ENCODE assay signal across 10 cellular contexts in the genomic region with DNA sequence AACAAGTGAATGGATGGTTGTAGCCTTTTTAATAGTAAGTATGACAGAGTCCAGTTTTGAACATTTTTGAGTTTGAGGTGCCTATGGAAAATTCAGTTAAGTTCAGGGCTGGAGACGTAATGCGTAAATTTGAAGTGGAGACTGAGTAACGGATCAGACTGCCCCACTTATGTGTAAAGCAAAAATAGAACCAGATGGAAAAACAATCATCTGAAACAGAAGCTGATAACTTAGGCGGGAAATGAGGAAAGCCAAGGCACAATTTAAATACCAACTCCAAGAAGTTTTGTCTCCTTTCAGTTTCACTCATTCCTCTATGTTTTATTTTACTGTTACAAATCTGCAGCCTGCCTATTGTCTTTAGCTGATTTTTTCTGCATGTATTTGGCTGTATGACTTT. TPM values are rescaled to one million over a fixed set of nuclear protein-coding genes. Genes with fewer than 3 reads are reported as not detected.
DNase-seq lines count a peak whose midpoint lies in the region; ATAC-seq, FAIRE-seq and TF ChIP-seq lines count a peak whose summit lies in the region.
"Had no signal": no experiment of that assay in that cellular context is flagged by ENCODE, and none has a peak within 500 bp of the region (broad histone marks: within the 10 kb centered on the region; RNA-seq: fewer than 3 reads in every experiment).

No MANE protein-coding gene starts in this region.

- H3K27ac ChIP-seq in CD8-positive, alpha-beta T cell (ENCODE audit: low read depth, low read length): no peak overlapping the region
- H3K27ac ChIP-seq in Panc1 (ENCODE audit: low read length) (peak overlapping the region; percentile 77; the same call in 1 of the 2 replicates), esophagus squamous epithelium (no peak overlapping the region), osteoblast (ENCODE audit: low read depth, low read length) (no peak overlapping the region), small intestine (ENCODE audit: low read depth in 1 of 2, low read length in 1 of 2) (no peak overlapping the region)

- peaks cover 4% of the 10 kb centered on the region for H3K27me3 Mint-ChIP-seq in CD8-positive, alpha-beta T cell (ENCODE audit: low read depth)

- TF ChIP-seq CTCF in CD8-positive, alpha-beta T cell (IDR thresholded peaks at IDR 0.05): no peak
- TF ChIP-seq CTCF in Panc1 (IDR thresholded peaks at IDR 0.05) (no peak), esophagus squamous epithelium (IDR thresholded peaks at IDR 0.05) (no peak), osteoblast (IDR thresholded peaks at IDR 0.05; ENCODE audit: extremely low read depth, low read depth, low read length) (no peak)

- WGBS in esophagus squamous epithelium, 2 donors: 60 to 79% methylated on average over 4 of the region's 4 CpGs
- WGBS in small intestine, 3 donors: 33 to 52% (median 43%) methylated on average over 4 of the region's 4 CpGs

- intact Hi-C loops in CD8-positive, alpha-beta T cell (cut with DNase I, micrococcal nuclease): loop anchor here (5.0 kb wide), 4 partner anchors 195 to 1340 kb away; a partner anchor contains a TSS
- intact Hi-C loops in Panc1 (cut with micrococcal nuclease; ENCODE audit: unreplicated experiment): no loop called here
- intact Hi-C loops in esophagus squamous epithelium (cut with DNase I): no loop called here

- no peaks in the 10 kb centered on the region for H3K36me3 ChIP-seq in CD8-positive, alpha-beta T cell (ENCODE audit: insufficient read depth, low read length)
- H3K36me3 ChIP-seq in Panc1 (ENCODE audit: control insufficient read depth, insufficient read depth, low read length): no peaks in the 10 kb centered on the region
- peaks cover 0 to 5% (median 0%) of the 10 kb centered on the region in 3 donors for H3K36me3 ChIP-seq in esophagus squamous epithelium
- peaks cover 6% of the 10 kb centered on the region for H3K36me3 ChIP-seq in osteoblast (ENCODE audit: insufficient read depth, low read length)
- no peaks in the 10 kb centered on the region for H3K36me3 ChIP-seq in small intestine (ENCODE audit: control insufficient read depth in 2 of 2, insufficient read depth in 2 of 2, low read length in 2 of 2)

- peak overlapping the region; percentile 85 for H3K4me3 Mint-ChIP-seq in CD8-positive, alpha-beta T cell

- no peak for TF ChIP-seq POLR2A in esophagus squamous epithelium (IDR thresholded peaks at IDR 0.05)

- H3K4me1 Mint-ChIP-seq in CD8-positive, alpha-beta T cell (ENCODE audit: low read depth): peaks cover 26% of the 10 kb centered on the region

- no peak overlapping the region for H2AFZ ChIP-seq in osteoblast (ENCODE audit: low read length)

- TSS peak; percentile 71 for BruUV-seq in Panc1 (replicated peaks; lab: Mats Ljungman, UMichigan)

- no peak for FAIRE-seq in small intestine (lab: Jason Lieb, UNC)
- FAIRE-seq: bronchial epithelial cell had no signal

- POLR2A ChIA-PET in CD8-positive, alpha-beta T cell (lab: Charles Lee): no interaction called here
- POLR2A ChIA-PET in Panc1 (lab: Charles Lee): no interaction called here

- peaks cover 14% of the 10 kb centered on the region for H3K4me1 ChIP-seq in CD8-positive, alpha-beta T cell (ENCODE audit: insufficient read depth, low read length)
- H3K4me1 ChIP-seq in Panc1 (ENCODE audit: control insufficient read depth, insufficient read depth, low read length) (peaks cover 6% of the 10 kb centered on the region), esophagus squamous epithelium (peaks cover 0 to 30% (median 9%) of the 10 kb centered on the region in 3 donors), osteoblast (ENCODE audit: insufficient read depth, low read length) (peaks cover 9% of the 10 kb centered on the region), small intestine (ENCODE audit: control insufficient read depth in 2 of 2, insufficient read depth in 1 of 2, low read depth in 1 of 2, low read length in 1 of 2) (peaks cover 7 to 13% of the 10 kb centered on the region in 2 donors)

- no peak for ATAC-seq in CD8-positive, alpha-beta T cell
- ATAC-seq in Panc1 (no peak), HG03354 (IDR thresholded peaks at IDR 0.05; ENCODE audit: poor library complexity, severe bottlenecking, unreplicated experiment) (no peak), HG02623 (IDR thresholded peaks at IDR 0.05; ENCODE audit: unreplicated experiment) (no peak)

- H3K4me3 ChIP-seq in CD8-positive, alpha-beta T cell (ENCODE audit: low read depth, low read length): no peak overlapping the region
- H3K4me3 ChIP-seq in Panc1 (ENCODE audit: low read depth in 2 of 2, low read length in 2 of 2) (peak overlapping the region in 1 of 2 experiments; percentile 71; a peak in 2 of 4 replicates), esophagus squamous epithelium (peak overlapping the region in 3 of 4 donors; percentile 69 to 84 (median 76)), osteoblast (ENCODE audit: insufficient read depth, low read length) (peak overlapping the region; percentile 83), small intestine (ENCODE audit: low read depth in 1 of 2, low read length in 2 of 2) (no peak overlapping the region)

- H4K20me1 ChIP-seq in osteoblast (ENCODE audit: insufficient read depth, low read length): peaks cover 14% of the 10 kb centered on the region

- no peaks in the 10 kb centered on the region for H3K9me3 Mint-ChIP-seq in CD8-positive, alpha-beta T cell

- peaks cover 3% of the 10 kb centered on the region for H3K36me3 Mint-ChIP-seq in CD8-positive, alpha-beta T cell

- no peak overlapping the region for H3K27ac Mint-ChIP-seq in CD8-positive, alpha-beta T cell

- no peaks in the 10 kb centered on the region for H3K9me3 ChIP-seq in CD8-positive, alpha-beta T cell (ENCODE audit: low read length)
- H3K9me3 ChIP-seq in Panc1 (ENCODE audit: control insufficient read depth, insufficient read depth, low read depth, low read length) (no peaks in the 10 kb centered on the region), esophagus squamous epithelium (no peaks in the 10 kb centered on the region), osteoblast (ENCODE audit: low read depth, low read length) (no peaks in the 10 kb centered on the region), small intestine (ENCODE audit: control insufficient read depth, low read depth) (no peaks in the 10 kb centered on the region)

- no peaks in the 10 kb centered on the region for H3K27me3 ChIP-seq in CD8-positive, alpha-beta T cell (ENCODE audit: insufficient read depth, low read length)
- H3K27me3 ChIP-seq in Panc1 (ENCODE audit: control insufficient read depth, insufficient read depth, low read length): no peaks in the 10 kb centered on the region; the same call in 1 of the 2 replicates
- no peaks in the 10 kb centered on the region for H3K27me3 ChIP-seq in esophagus squamous epithelium
- H3K27me3 ChIP-seq in osteoblast (ENCODE audit: insufficient read depth, low read length): peaks cover 20% of the 10 kb centered on the region
- H3K27me3 ChIP-seq in small intestine (ENCODE audit: control insufficient read depth in 2 of 2, insufficient read depth in 2 of 2, low read length in 2 of 2): no peaks in the 10 kb centered on the region

- in situ Hi-C loops in Panc1 (cut with HindIII; ENCODE audit: low pct_unique_long_range_greater_than_20kb, low sequenced_read_pairs): no loop called here

- H3K79me2 ChIP-seq in osteoblast (ENCODE audit: insufficient read depth, low read length): peaks cover 52% of the 10 kb centered on the region

- no peak for DNase-seq in CD8-positive, alpha-beta T cell
- DNase-seq in Panc1 (ENCODE audit: low read depth, low spot score): no peak
- no peak for DNase-seq in esophagus squamous epithelium (lab: John Stamatoyannopoulos, UW)
- no peak for DNase-seq in osteoblast (ENCODE audit: insufficient read length, low spot score, missing footprints)
- DNase-seq in small intestine: no peak
- no peak for DNase-seq in globus pallidus (ENCODE audit: low spot score)
- DNase-seq: OCI-M1 had no signal

- CTCF ChIA-PET in CD8-positive, alpha-beta T cell (lab: Charles Lee): interaction anchor here (2.4 kb wide), 1 partner anchor 11 kb away, joined by 9 read pairs; no protein-coding TSS in a partner anchor
- CTCF ChIA-PET in Panc1 (lab: Charles Lee): no interaction called here

- H3K4me2 ChIP-seq in osteoblast (ENCODE audit: insufficient read depth, low read length): peak overlapping the region; percentile 95

RNA-seq across cellular contexts. Expression of a gene that starts 1.2 kb away (rescaled TPM):
- total RNA-seq in CD8-positive, alpha-beta T cell: 1 to 10 TPM; 3.0 to 3.1 TPM
- total RNA-seq in Panc1 (2021; ENCODE audit: unreplicated experiment) (27.6 TPM), esophagus squamous epithelium (10 to 100 TPM in 2 of 4 donors, 1 to 10 TPM in 2; 3.1 to 20.4 (median 8.4) TPM), osteoblast (27.9 and 31.2 TPM in 2 replicates)
- 16.9 TPM for polyA plus RNA-seq in Panc1 (2012; ENCODE audit: insufficient read length)
- 10 to 100 TPM in 1 of 3 donors, 1 to 10 TPM in 2; 3.8 to 16.6 (median 4.2) TPM for polyA plus RNA-seq in small intestine

RNA-seq across cellular contexts. Expression of a gene that starts 14.2 kb away (rescaled TPM):
- total RNA-seq in CD8-positive, alpha-beta T cell: not detected
- 0.39 TPM for total RNA-seq in Panc1 (2021; ENCODE audit: unreplicated experiment)
- polyA plus RNA-seq in Panc1 (2012; ENCODE audit: insufficient read length): not detected
- 1 to 10 TPM; 5.4 to 6.9 (median 6.0) TPM for total RNA-seq in esophagus squamous epithelium
- 30.8 and 41.3 TPM in 2 replicates for total RNA-seq in osteoblast
- polyA plus RNA-seq in small intestine: 1 to 10 TPM in 2 of 3 donors, under 1 TPM in 1; 0.81 to 3.2 (median 1.1) TPM

RNA-seq across cellular contexts. Expression of a gene that starts 16.7 kb away (rescaled TPM):
- total RNA-seq in CD8-positive, alpha-beta T cell: not detected
- total RNA-seq in Panc1 (2021; ENCODE audit: unreplicated experiment) (0.08 TPM), esophagus squamous epithelium (under 1 TPM in 1 of 4 donors, not detected in 3; 0.19 TPM), osteoblast (0.36 and 0.88 TPM in 2 replicates)
- polyA plus RNA-seq in Panc1 (2012; ENCODE audit: insufficient read length): not detected
- polyA plus RNA-seq in small intestine: 10 to 100 TPM; 12.7 to 16.8 (median 13.2) TPM

Comparison
In these comparisons a context has a peak if more than half of its experiments do, and no peak if none do; other contexts are left out.
1. H3K4me3 ChIP-seq: peak in esophagus squamous epithelium (3 of 4) and osteoblast (single experiment); none in CD8-positive, alpha-beta T cell (single experiment) and small intestine (0 of 2).
2. intact Hi-C loops: an anchor here in CD8-positive, alpha-beta T cell (5.0 kb wide); none called in Panc1 and esophagus squamous epithelium.